Comparison of ENCODE assay signal across 14 cellular contexts in genomic region chr6:112691289-112691688, GRCh38.
DNase-seq lines count a peak whose midpoint lies in the region; ATAC-seq and TF ChIP-seq lines count a peak whose summit lies in the region.
"Had no signal": no experiment of that assay in that cellular context is flagged by ENCODE, and none has a peak within 500 bp of the region (broad histone marks: within the 10 kb centered on the region; RNA-seq: fewer than 3 reads in every experiment).

No MANE protein-coding gene starts in this region.

- no peaks in the 10 kb centered on the region for H3K9me3 Mint-ChIP-seq in GM23338
- H3K9me3 Mint-ChIP-seq: activated CD4-positive, alpha-beta memory T cell treated with anti-CD3 and anti-CD28 coated beads for 36 hours had no signal

- no peaks in the 10 kb centered on the region for H3F3A ChIP-seq in GM23338 (replicated peaks; ENCODE audit: low read depth)

- no peak overlapping the region for H3K4me3 ChIP-seq in GM23338
- H3K4me3 ChIP-seq: adrenal gland, HAP-1, heart right ventricle had no signal

- TF ChIP-seq CTCF in GM23338 (conservative IDR thresholded peaks at IDR 0.05; ENCODE audit: low read depth in 2 of 2): no peak

- DNase-seq in A172 (ENCODE audit: low spot score) (peak; percentile 91), HCEC 1CT (peak; percentile 92), amniotic epithelial cell (ENCODE audit: low read depth) (peak; percentile 90), glomerular visceral epithelial cell (ENCODE audit: extremely low spot score) (peak; percentile 40), NCI-H128 (lab: John Stamatoyannopoulos, UW; ENCODE audit: unreplicated experiment) (no peak), iPS-NIHi7 (ENCODE audit: extremely low spot score) (no peak), GM23338 (ENCODE audit: low spot score) (no peak)
- DNase-seq: activated CD4-positive, alpha-beta memory T cell treated with anti-CD3 and anti-CD28 coated beads for 36 hours; CD8-positive, alpha-beta memory T cell; substantia nigra had no signal

- H3K9me2 ChIP-seq in GM23338 (ENCODE audit: insufficient read depth): no peaks in the 10 kb centered on the region

- no peaks in the 10 kb centered on the region for H3K27me3 Mint-ChIP-seq in GM23338 (ENCODE audit: insufficient read depth, low read depth, poor library complexity)
- H3K27me3 Mint-ChIP-seq: activated CD4-positive, alpha-beta memory T cell treated with anti-CD3 and anti-CD28 coated beads for 36 hours; CD8-positive, alpha-beta memory T cell had no signal

- no peak overlapping the region for H3K27ac ChIP-seq in GM23338 (ENCODE audit: low read depth)
- H3K27ac ChIP-seq: adrenal gland had no signal

- H4K20me1 ChIP-seq in GM23338 (replicated peaks; ENCODE audit: insufficient read depth): no peaks in the 10 kb centered on the region

- H3K4me1 ChIP-seq in GM23338 (ENCODE audit: insufficient read depth): no peaks in the 10 kb centered on the region
- H3K4me1 ChIP-seq: HAP-1 had no signal

- ATAC-seq in GM18520 (IDR thresholded peaks at IDR 0.05; ENCODE audit: unreplicated experiment) (no peak), GM23338 (no peak)

- H3K36me3 Mint-ChIP-seq in GM23338 (ENCODE audit: low read depth): no peaks in the 10 kb centered on the region
- H3K36me3 Mint-ChIP-seq: activated CD4-positive, alpha-beta memory T cell treated with anti-CD3 and anti-CD28 coated beads for 36 hours; CD8-positive, alpha-beta memory T cell had no signal

- no peaks in the 10 kb centered on the region for H3K36me3 ChIP-seq in GM23338 (ENCODE audit: insufficient read depth)
- H3K36me3 ChIP-seq: adrenal gland, HAP-1, heart right ventricle had no signal

- H3K27ac Mint-ChIP-seq in GM23338: no peak overlapping the region
- H3K27ac Mint-ChIP-seq: activated CD4-positive, alpha-beta memory T cell treated with anti-CD3 and anti-CD28 coated beads for 36 hours; CD8-positive, alpha-beta memory T cell had no signal

- no peaks in the 10 kb centered on the region for H3K27me3 ChIP-seq in GM23338 (ENCODE audit: insufficient read depth)
- H3K27me3 ChIP-seq: adrenal gland, heart right ventricle had no signal

- H3K4me1 Mint-ChIP-seq in GM23338: no peaks in the 10 kb centered on the region; the same call in 2 of the 3 replicates

- H2AFZ ChIP-seq in GM23338: no peak overlapping the region

- H3K79me2 ChIP-seq in GM23338 (replicated peaks; ENCODE audit: insufficient read depth): no peaks in the 10 kb centered on the region

- H3K4me2 ChIP-seq in GM23338: no peak overlapping the region

- H3K4me3 Mint-ChIP-seq in GM23338: no peak overlapping the region
- H3K4me3 Mint-ChIP-seq: activated CD4-positive, alpha-beta memory T cell treated with anti-CD3 and anti-CD28 coated beads for 36 hours; CD8-positive, alpha-beta memory T cell had no signal

TF ChIP-seq in GM23338, 12 proteins besides CTCF, POLR2A, EP300 and RAD21 (continues in another document):
- TF ChIP-seq NANOG (IDR thresholded peaks at IDR 0.05; ENCODE audit: borderline replicate concordance): no peak
- no peak for TF ChIP-seq ZNF331 (CRISPR knock-in tag; IDR thresholded peaks at IDR 0.05; ENCODE audit: low read depth)
- no peak for TF ChIP-seq ZNF462 (CRISPR knock-in tag; IDR thresholded peaks at IDR 0.05)
- no peak for TF ChIP-seq POLR2AphosphoS5 (IDR thresholded peaks at IDR 0.05; ENCODE audit: low read depth)
- no peak for TF ChIP-seq REST (IDR thresholded peaks at IDR 0.05; ENCODE audit: unreplicated experiment)
- TF ChIP-seq STAT1 (IDR thresholded peaks at IDR 0.05; ENCODE audit: unreplicated experiment): no peak
- no peak for TF ChIP-seq EZH2phosphoT487 (IDR thresholded peaks at IDR 0.05; ENCODE audit: unreplicated experiment)
- TF ChIP-seq ZNF114 (CRISPR knock-in tag; IDR thresholded peaks at IDR 0.05): no peak
- TF ChIP-seq ETS1 (IDR thresholded peaks at IDR 0.05): no peak

Comparison
In these comparisons a context has a peak if more than half of its experiments do, and no peak if none do; other contexts are left out.
1. DNase-seq: peak in A172 (single experiment), HCEC 1CT (single experiment), amniotic epithelial cell (single experiment) and glomerular visceral epithelial cell (single experiment); none in NCI-H128 (single experiment), iPS-NIHi7 (single experiment) and GM23338 (single experiment).